Comparison of ENCODE assay signal across 11 cellular contexts in the genomic region with DNA sequence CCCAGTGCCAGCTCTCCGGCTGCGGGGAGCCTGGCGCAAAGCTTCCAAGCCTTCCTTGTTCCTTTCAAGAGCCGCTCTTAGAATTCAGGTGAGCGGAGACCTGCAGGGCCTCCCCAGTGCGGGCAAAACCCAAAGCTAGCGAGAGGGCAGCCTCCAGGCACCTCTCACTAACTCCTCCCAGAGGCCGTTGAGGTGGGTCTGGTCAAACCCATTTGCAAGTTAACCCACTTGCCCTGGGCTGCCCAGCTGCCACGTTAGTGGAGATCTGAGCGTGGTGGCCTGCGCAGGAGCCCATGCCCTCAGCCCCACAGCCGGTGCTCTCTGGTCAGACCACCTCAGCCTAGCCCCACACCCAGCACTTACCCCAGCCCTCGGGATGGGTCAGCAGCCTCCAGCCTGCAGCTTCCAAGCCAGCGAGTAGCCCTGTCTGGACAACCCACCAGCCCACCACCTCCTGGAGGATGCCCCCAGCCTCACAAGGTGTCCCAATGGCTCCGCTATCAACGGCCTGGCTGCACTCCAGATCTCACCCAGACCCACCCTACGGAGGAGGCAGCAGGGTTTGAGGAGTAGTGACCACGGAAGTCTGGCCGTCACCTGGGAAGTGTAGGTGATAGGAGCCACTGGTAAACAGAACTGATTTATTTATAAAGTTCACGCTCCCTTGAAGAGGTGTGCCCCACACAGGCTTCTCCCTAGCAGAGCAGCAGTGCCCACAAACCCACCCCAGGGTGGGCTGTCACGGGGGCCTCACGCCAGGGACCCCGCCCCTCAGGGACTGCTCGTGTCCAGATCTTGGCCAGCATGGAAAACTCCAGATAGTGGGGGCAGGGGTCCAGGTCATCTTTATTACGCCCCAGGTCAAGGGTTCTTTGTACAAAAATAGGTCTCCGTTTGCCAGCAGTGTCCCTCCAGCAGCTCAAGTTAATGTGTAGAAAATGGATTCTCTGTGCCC. TPM values are rescaled to one million over a fixed set of nuclear protein-coding genes. Genes with fewer than 3 reads are reported as not detected.
DNase-seq lines count a peak whose midpoint lies in the region; ATAC-seq and TF ChIP-seq lines count a peak whose summit lies in the region.
"Had no signal": no experiment of that assay in that cellular context is flagged by ENCODE, and none has a peak within 500 bp of the region (broad histone marks: within the 10 kb centered on the region; RNA-seq: fewer than 3 reads in every experiment).

No MANE protein-coding gene starts in this region.

- H3K9me3 ChIP-seq in hepatocyte (ENCODE audit: low read depth) (no peaks in the 10 kb centered on the region), ovary (no peaks in the 10 kb centered on the region)
- H3K9me3 ChIP-seq: HAP-1 had no signal

- no peaks in the 10 kb centered on the region for H4K20me1 ChIP-seq in hepatocyte (ENCODE audit: insufficient read depth, poor library complexity, severe bottlenecking)

- no peak for DNase-seq in Calu3
- DNase-seq in RWPE1 (ENCODE audit: low spot score): no peak
- no peak for DNase-seq in hepatocyte (ENCODE audit: low spot score)
- peak in 3 of 5 donors; percentile 17 to 33 (median 22) for DNase-seq in ovary
- no peak for DNase-seq in GM20000 (ENCODE audit: low spot score)
- DNase-seq in HUDEP-2 (lab: John Stamatoyannopoulos, UW; ENCODE audit: unreplicated experiment in 76 of 76): no peak
- no peak for DNase-seq in NK-92 treated with Interleukin-12 subunit alpha and Interleukin-12 subunit beta, amount 100 ng/mL, for 24 hours (lab: John Stamatoyannopoulos, UW)
- DNase-seq: amniotic stem cell had no signal

- no peaks in the 10 kb centered on the region for H3K36me3 ChIP-seq in hepatocyte (replicated peaks; ENCODE audit: insufficient read depth, low read depth)
- H3K36me3 ChIP-seq in ovary: no peaks in the 10 kb centered on the region
- H3K36me3 ChIP-seq: HAP-1, SJSA1 had no signal

- H3K27ac Mint-ChIP-seq in Calu3 (ENCODE audit: unreplicated experiment): no peak overlapping the region

- no peak for ATAC-seq in HG03521 (IDR thresholded peaks at IDR 0.05; ENCODE audit: unreplicated experiment)

- H3K4me3 Mint-ChIP-seq in Calu3 (ENCODE audit: low read depth, unreplicated experiment): peak overlapping the region; percentile 71

- peaks cover 12% of the 10 kb centered on the region for H3K4me1 ChIP-seq in hepatocyte (ENCODE audit: insufficient read depth)
- peaks cover 5% of the 10 kb centered on the region for H3K4me1 ChIP-seq in ovary (ENCODE audit: insufficient read depth)
- H3K4me1 ChIP-seq: HAP-1 had no signal

- H3K4me1 Mint-ChIP-seq in Calu3 (ENCODE audit: low read depth, unreplicated experiment): no peaks in the 10 kb centered on the region

- no peak for TF ChIP-seq EP300 in ovary (IDR thresholded peaks at IDR 0.05)

- peaks cover 73% of the 10 kb centered on the region for H3K27me3 Mint-ChIP-seq in Calu3 (ENCODE audit: unreplicated experiment)

- H3K36me3 Mint-ChIP-seq in Calu3 (ENCODE audit: insufficient read depth, unreplicated experiment): no peaks in the 10 kb centered on the region

- CTCF ChIA-PET in Calu3 (lab: Charles Lee) (interaction anchor here (0.6 kb wide), 2 partner anchors 11 to 17 kb away, joined by 3 read pairs; no protein-coding TSS in a partner anchor), RWPE1 (lab: Yijun Ruan, JAX) (interaction anchor here (1.0 to 1.1 kb wide), 2 partner anchors 37 to 59 kb away, joined by 5 to 10 read pairs; no protein-coding TSS in a partner anchor)

- peak overlapping the region; percentile 65 for H2AFZ ChIP-seq in hepatocyte

- TF ChIP-seq POLR2A in ovary (IDR thresholded peaks at IDR 0.05): no peak

- H3K4me3 ChIP-seq in hepatocyte (no peak overlapping the region), ovary (no peak overlapping the region)
- H3K4me3 ChIP-seq: HAP-1, SJSA1 had no signal

- no peaks in the 10 kb centered on the region for H3K9me3 Mint-ChIP-seq in Calu3 (ENCODE audit: low read depth, unreplicated experiment)

- intact Hi-C loops in Calu3 (cut with micrococcal nuclease; ENCODE audit: unreplicated experiment) (no loop called here), ovary (cut with DNase I) (no loop called here)

- WGBS in hepatocyte (ENCODE audit: low lambda C conversion rate, missing lambda C conversion rate): 79% methylated on average over 26 of the region's 26 CpGs
- WGBS in ovary, 3 donors: 64 to 70% (median 66%) methylated on average over 26 of the region's 26 CpGs

- peak overlapping the region; percentile 93 for H3K4me2 ChIP-seq in hepatocyte

- no TSS peak for BruUV-seq in Calu3 (replicated peaks; lab: Mats Ljungman, UMichigan)

- H3K27ac ChIP-seq in RWPE1 (peak overlapping the region; percentile 89), hepatocyte (no peak overlapping the region), ovary (no peak overlapping the region)
- H3K27ac ChIP-seq: SJSA1 had no signal

- no peak for TF ChIP-seq CTCF in Calu3 (IDR thresholded peaks at IDR 0.05; ENCODE audit: unreplicated experiment)
- no peak for TF ChIP-seq CTCF in RWPE1 (conservative IDR thresholded peaks at IDR 0.05; ENCODE audit: low read depth)
- TF ChIP-seq CTCF in hepatocyte (IDR thresholded peaks at IDR 0.05; ENCODE audit: poor library complexity): no peak
- TF ChIP-seq CTCF in ovary (IDR thresholded peaks at IDR 0.05): no peak
- no peak for TF ChIP-seq CTCF in GM20000 (IDR thresholded peaks at IDR 0.05; ENCODE audit: extremely low read depth, missing control alignments)

- no peaks in the 10 kb centered on the region for H3K79me2 ChIP-seq in hepatocyte

- POLR2A ChIA-PET in RWPE1 (lab: Yijun Ruan, JAX; ENCODE audit: low non-redundant PET): no interaction called here

- H3K9me2 ChIP-seq in hepatocyte (replicated peaks; ENCODE audit: insufficient read depth): no peaks in the 10 kb centered on the region

- H3K27me3 ChIP-seq in hepatocyte (peaks cover 32% of the 10 kb centered on the region), ovary (peaks cover 4% of the 10 kb centered on the region)

RNA-seq across cellular contexts. Expression of gene ASCL2, which starts 2.2 kb away (rescaled TPM):
- total RNA-seq in Calu3 (2022): not detected in 2 replicates
- 3.3 and 5.6 TPM in 2 replicates for total RNA-seq in hepatocyte
- 5.8 and 7.9 TPM in 2 replicates for polyA plus RNA-seq in hepatocyte
- total RNA-seq in ovary: 1 to 10 TPM in 1 of 7 donors, under 1 TPM in 6; 0.18 to 1.3 (median 0.25) TPM
- polyA plus RNA-seq in ovary: under 1 TPM; 0.10 to 0.12 TPM
- total RNA-seq: SJSA1 had no signal

RNA-seq across cellular contexts. Expression of gene C11orf21, which starts 33.6 kb away (rescaled TPM):
- total RNA-seq in Calu3 (2022): not detected in 2 replicates
- total RNA-seq in hepatocyte: 0.17 TPM in 1 of 2 replicates, not detected in the other
- polyA plus RNA-seq in hepatocyte: 0.43 and 0.68 TPM in 2 replicates
- total RNA-seq in ovary: under 1 TPM in 5 of 7 donors, not detected in 2; 0.12 to 0.75 (median 0.31) TPM
- under 1 TPM; 0.35 to 0.65 TPM for polyA plus RNA-seq in ovary

RNA-seq across cellular contexts. Expression of gene TSPAN32, which starts 33.7 kb away (rescaled TPM):
- total RNA-seq in Calu3 (2022): not detected in 2 replicates
- 1.5 and 5.0 TPM in 2 replicates for total RNA-seq in hepatocyte
- polyA plus RNA-seq in hepatocyte: 4.8 and 7.0 TPM in 2 replicates
- total RNA-seq in ovary: 1 to 10 TPM in 3 of 7 donors, under 1 TPM in 3, not detected in 1; 0.63 to 3.9 (median 1.3) TPM
- 1 to 10 TPM in 1 of 2 donors, not detected in 1; 1.3 TPM for polyA plus RNA-seq in ovary

Comparison
In these comparisons a context has a peak if more than half of its experiments do, and no peak if none do; other contexts are left out.
1. DNase-seq: peak in ovary (3 of 5); none in Calu3 (single experiment), RWPE1 (single experiment), hepatocyte (single experiment), GM20000 (single experiment), HUDEP-2 (0 of 76) and NK-92 treated with Interleukin-12 subunit alpha and Interleukin-12 subunit beta, amount 100 ng/mL, for 24 hours (single experiment).